In the genomic region with DNA sequence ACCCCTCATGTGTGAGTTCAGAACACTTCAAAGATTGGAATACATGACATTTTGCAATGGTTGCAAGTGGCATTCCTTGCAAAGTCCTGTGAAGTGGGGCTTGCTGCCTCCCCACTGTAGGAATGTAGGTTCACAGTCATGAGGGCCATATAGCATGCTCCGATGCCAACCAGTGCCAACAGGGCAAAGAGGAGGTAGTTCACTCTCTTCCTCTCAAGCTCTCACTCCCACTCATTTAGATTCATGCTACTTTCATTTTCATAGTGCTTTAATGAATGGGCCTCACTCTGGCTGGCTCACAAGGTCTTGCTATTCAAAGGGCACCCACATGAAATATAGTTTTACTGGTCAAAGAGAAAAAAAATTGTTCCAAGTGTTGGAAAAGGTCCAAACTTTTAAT, we compare ENCODE assay signal across 22 cellular contexts.
A peak's percentile ranks its signal among the peaks of the same experiment; 100 is the strongest.
DNase-seq lines count a peak whose midpoint lies in the region; ATAC-seq and TF ChIP-seq lines count a peak whose summit lies in the region.
"Had no signal": no experiment of that assay in that cellular context is flagged by ENCODE, and none has a peak within 500 bp of the region (broad histone marks: within the 10 kb centered on the region; RNA-seq: fewer than 3 reads in every experiment).

No MANE protein-coding gene starts in this region.

- H3K27me3 Mint-ChIP-seq in activated T-cell treated with anti-CD3 and anti-CD28 coated beads, Interleukin-2, amount 50 U/mL, for 72 hours (ENCODE audit: low read depth), result no peaks in the 10 kb centered on the region
- no peaks in the 10 kb centered on the region for H3K27me3 Mint-ChIP-seq in natural killer cell treated with Interleukin-12 subunit alpha and Interleukin-12 subunit beta and Interleukin-15 and Interleukin-18, amount 100 ng/mL, for 72 hours
- H3K27me3 Mint-ChIP-seq: B cell; stimulated activated naive CD8-positive, alpha-beta T cell treated with anti-CD3 and anti-CD28 coated beads, Interleukin-15, Interleukin-2, amounts not matched to agents 100 ng/mL and 50 ng/mL, for 24 hours; type B pancreatic cell had no signal

- H3K27me3 ChIP-seq in testis (no peaks in the 10 kb centered on the region), right atrium auricular region (no peaks in the 10 kb centered on the region)
- H3K27me3 ChIP-seq: MG63, ovary had no signal

- H3K4me1 ChIP-seq in testis (no peaks in the 10 kb centered on the region), right atrium auricular region (no peaks in the 10 kb centered on the region)
- H3K4me1 ChIP-seq: HAP-1 had no signal

- H3K4me3 Mint-ChIP-seq in activated T-cell treated with anti-CD3 and anti-CD28 coated beads, Interleukin-2, amount 50 U/mL, for 72 hours, result peak overlapping the region in 1 of 2 donors; percentile 27
- H3K4me3 Mint-ChIP-seq in natural killer cell treated with Interleukin-12 subunit alpha and Interleukin-12 subunit beta and Interleukin-15 and Interleukin-18, amount 100 ng/mL, for 72 hours, result peak overlapping the region; percentile 63
- H3K4me3 Mint-ChIP-seq: B cell; stimulated activated naive CD8-positive, alpha-beta T cell treated with anti-CD3 and anti-CD28 coated beads, Interleukin-15, Interleukin-2, amounts not matched to agents 100 ng/mL and 50 ng/mL, for 24 hours; type B pancreatic cell had no signal

- peaks cover 11 to 18% of the 10 kb centered on the region in 2 donors for H3K36me3 Mint-ChIP-seq in activated T-cell treated with anti-CD3 and anti-CD28 coated beads, Interleukin-2, amount 50 U/mL, for 72 hours (ENCODE audit: insufficient read depth in 2 of 2)
- H3K36me3 Mint-ChIP-seq in natural killer cell treated with Interleukin-12 subunit alpha and Interleukin-12 subunit beta and Interleukin-15 and Interleukin-18, amount 100 ng/mL, for 72 hours, result peaks cover 15% of the 10 kb centered on the region

- H3K9me3 Mint-ChIP-seq in activated T-cell treated with anti-CD3 and anti-CD28 coated beads, Interleukin-2, amount 50 U/mL, for 72 hours, result no peaks in the 10 kb centered on the region
- peaks cover 7% of the 10 kb centered on the region for H3K9me3 Mint-ChIP-seq in natural killer cell treated with Interleukin-12 subunit alpha and Interleukin-12 subunit beta and Interleukin-15 and Interleukin-18, amount 100 ng/mL, for 72 hours
- H3K9me3 Mint-ChIP-seq: type B pancreatic cell had no signal

- WGBS in testis, 2 donors, result 56 to 75% methylated on average over 1 of the region's 1 CpG

- H3K4me3 ChIP-seq in GM12865 (ENCODE audit: low read depth, low read length) (no peak overlapping the region), testis (no peak overlapping the region), right atrium auricular region (no peak overlapping the region)
- H3K4me3 ChIP-seq: HAP-1, MG63, ovary had no signal

- peaks cover 13% of the 10 kb centered on the region for H3K4me1 Mint-ChIP-seq in activated T-cell treated with anti-CD3 and anti-CD28 coated beads, Interleukin-2, amount 50 U/mL, for 72 hours (ENCODE audit: low read depth)
- peaks cover 39 to 42% of the 10 kb centered on the region in 2 donors for H3K4me1 Mint-ChIP-seq in natural killer cell treated with Interleukin-12 subunit alpha and Interleukin-12 subunit beta and Interleukin-15 and Interleukin-18, amount 100 ng/mL, for 72 hours (ENCODE audit: low read depth in 2 of 2)
- H3K4me1 Mint-ChIP-seq: B cell had no signal

- TF ChIP-seq CTCF in GM12865 (IDR thresholded peaks at IDR 0.05; ENCODE audit: insufficient read depth, low read depth, low read length, missing control alignments), result no peak
- no peak for TF ChIP-seq CTCF in testis (IDR thresholded peaks at IDR 0.05)
- no peak for TF ChIP-seq CTCF in right atrium auricular region (IDR thresholded peaks at IDR 0.05)

- H3K27ac ChIP-seq in testis (no peak overlapping the region), right atrium auricular region (no peak overlapping the region)
- H3K27ac ChIP-seq: epithelial cell of prostate, ovary had no signal

- H3K36me3 ChIP-seq in testis (ENCODE audit: low read depth, missing control alignments), result no peaks in the 10 kb centered on the region
- H3K36me3 ChIP-seq in right atrium auricular region, result no peaks in the 10 kb centered on the region
- H3K36me3 ChIP-seq: HAP-1, MG63, ovary had no signal

- intact Hi-C loops in testis (cut with DNase I; ENCODE audit: low total_unique reads), result no loop called here

- no peaks in the 10 kb centered on the region for H3K9me3 ChIP-seq in testis
- no peaks in the 10 kb centered on the region for H3K9me3 ChIP-seq in right atrium auricular region
- H3K9me3 ChIP-seq: HAP-1, MG63, ovary had no signal

- no peak for DNase-seq in activated CD4-positive, CD25-positive, alpha-beta regulatory T cell treated with anti-CD3 and anti-CD28 coated beads, Interleukin-2, amount 50 U/mL, for 72 hours
- DNase-seq in GM12865 (ENCODE audit: low read depth), result peak; percentile 14
- no peak for DNase-seq in activated T-cell treated with anti-CD3 and anti-CD28 coated beads, Interleukin-2, amount 50 U/mL, for 72 hours
- peak; percentile 75 for DNase-seq in natural killer cell treated with Interleukin-12 subunit alpha and Interleukin-12 subunit beta and Interleukin-15 and Interleukin-18, amount 100 ng/mL, for 72 hours (ENCODE audit: low spot score)
- no peak for DNase-seq in testis
- no peak for DNase-seq in NCI-H82 treated with DMSO at 0.1 percent for 48 hours (lab: John Stamatoyannopoulos, UW; ENCODE audit: unreplicated experiment)
- DNase-seq in right atrium auricular region (ENCODE audit: low spot score), result no peak
- DNase-seq: 8988T; activated CD4-positive, CD25-positive, alpha-beta regulatory T cell; dermis blood vessel endothelial cell; foreskin fibroblast; hippocampal formation; MG63; NCI-H2227 treated with DMSO at 0.1 percent for 48 hours; ovary; stimulated activated CD4-positive, alpha-beta T cell treated with anti-CD3 and anti-CD28 coated beads, Interleukin-1b, Interleukin-23, amount 100 ng/mL, for 48 hours had no signal

- TF ChIP-seq POLR2A in testis (IDR thresholded peaks at IDR 0.05), result no peak

- ATAC-seq in activated CD4-positive, CD25-positive, alpha-beta regulatory T cell treated with anti-CD3 and anti-CD28 coated beads, Interleukin-2, amount 50 U/mL, for 24 hours, result peak; percentile 24 to 46
- ATAC-seq in activated T-cell treated with anti-CD3 and anti-CD28 coated beads, Interleukin-2, amount 50 U/mL, for 72 hours (replicated peaks in 1 of 2), result peak; percentile 43 to 75
- peak; percentile 92 for ATAC-seq in natural killer cell treated with Interleukin-12 subunit alpha and Interleukin-12 subunit beta and Interleukin-15 and Interleukin-18, amount 100 ng/mL, for 72 hours

- H3K27ac Mint-ChIP-seq in activated T-cell treated with anti-CD3 and anti-CD28 coated beads, Interleukin-2, amount 50 U/mL, for 72 hours, result peak overlapping the region; percentile 47
- H3K27ac Mint-ChIP-seq in natural killer cell treated with Interleukin-12 subunit alpha and Interleukin-12 subunit beta and Interleukin-15 and Interleukin-18, amount 100 ng/mL, for 72 hours, result peak overlapping the region; percentile 48 to 72
- H3K27ac Mint-ChIP-seq: B cell; stimulated activated naive CD8-positive, alpha-beta T cell treated with anti-CD3 and anti-CD28 coated beads, Interleukin-15, Interleukin-2, amounts not matched to agents 100 ng/mL and 50 ng/mL, for 24 hours; type B pancreatic cell had no signal

Comparison
In these comparisons a context has a peak if more than half of its experiments do, and no peak if none do; other contexts are left out.
1. ATAC-seq: peak in every context shown above with its lines; median percentile 92 in natural killer cell treated with Interleukin-12 subunit alpha and Interleukin-12 subunit beta and Interleukin-15 and Interleukin-18, amount 100 ng/mL, for 72 hours; 59 in activated T-cell treated with anti-CD3 and anti-CD28 coated beads, Interleukin-2, amount 50 U/mL, for 72 hours; 35 in activated CD4-positive, CD25-positive, alpha-beta regulatory T cell treated with anti-CD3 and anti-CD28 coated beads, Interleukin-2, amount 50 U/mL, for 24 hours.
2. DNase-seq: peak in GM12865 (single experiment) and natural killer cell treated with Interleukin-12 subunit alpha and Interleukin-12 subunit beta and Interleukin-15 and Interleukin-18, amount 100 ng/mL, for 72 hours (single experiment); none in activated CD4-positive, CD25-positive, alpha-beta regulatory T cell treated with anti-CD3 and anti-CD28 coated beads, Interleukin-2, amount 50 U/mL, for 72 hours (single experiment), activated T-cell treated with anti-CD3 and anti-CD28 coated beads, Interleukin-2, amount 50 U/mL, for 72 hours (0 of 2), testis (single experiment), NCI-H82 treated with DMSO at 0.1 percent for 48 hours (single experiment) and right atrium auricular region (single experiment).